36 cellular contexts compared by ENCODE assay signal in the genomic region with DNA sequence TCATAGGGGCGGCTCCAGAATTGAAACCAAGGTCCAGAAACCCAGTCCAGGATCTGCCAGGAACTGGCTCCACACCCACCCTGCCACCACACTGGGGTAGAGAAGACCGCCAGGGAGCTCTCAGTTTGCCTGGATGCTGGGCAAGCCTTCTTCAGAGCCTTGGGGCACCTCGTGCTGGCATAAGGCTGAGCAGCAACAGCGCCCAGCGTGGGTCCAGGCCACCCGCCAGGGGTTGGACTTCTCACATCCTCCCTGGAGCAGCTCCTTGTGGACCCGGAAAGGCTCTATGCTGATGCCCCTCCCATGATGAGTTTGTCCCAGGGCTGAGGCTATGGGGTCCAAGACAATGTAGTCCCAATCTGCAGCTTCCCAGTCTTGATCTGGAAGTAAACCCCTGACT. TPM values are rescaled to one million over a fixed set of nuclear protein-coding genes. Genes with fewer than 3 reads are reported as not detected.
"Had no signal": no experiment of that assay in that cellular context is flagged by ENCODE, and none has a peak within 500 bp of the region (broad histone marks: within the 10 kb centered on the region; RNA-seq: fewer than 3 reads in every experiment).

No MANE protein-coding gene starts in this region.

- H3K9me3 ChIP-seq: MG63 had no signal

- H3K36me3 ChIP-seq: MG63 had no signal

- H3K4me3 ChIP-seq: MG63 had no signal

- DNase-seq: Karpas-422, Kasumi-1, MG63, MM.1S, MV-4-11, NCI-H1048, NCI-H1092, NCI-H1092 treated with DMSO at 0.1 percent for 48 hours, NCI-H1105, NCI-H1105 treated with DMSO at 0.1 percent for 48 hours, NCI-H1417, NCI-H1417 treated with DMSO at 0.1 percent for 48 hours, NCI-H1436, NCI-H1436 treated with DMSO at 0.1 percent for 48 hours, NCI-H146, NCI-H1694, NCI-H1694 treated with DMSO at 0.1 percent for 48 hours, NCI-H187, NCI-H187 treated with DMSO at 0.1 percent for 48 hours, NCI-H1930, NCI-H2029, NCI-H2029 treated with DMSO at 0.1 percent for 48 hours, NCI-H2081 treated with DMSO at 0.1 percent for 48 hours, NCI-H2107, NCI-H2171, NCI-H2171 treated with DMSO at 0.1 percent for 48 hours, NCI-H2227 treated with DMSO at 0.1 percent for 48 hours, NCI-H226, NCI-H345, NCI-H446, NCI-H446 treated with DMSO at 0.1 percent for 48 hours, NCI-H510A, NCI-H510A treated with DMSO at 0.1 percent for 48 hours, NCI-H524 had no signal

- H3K27me3 ChIP-seq: MG63 had no signal

RNA-seq across cellular contexts. Expression of gene ALX4, which starts 29.7 kb away (rescaled TPM):
- total RNA-seq: LHCN-M2, MCF 10A had no signal
